Comparison of ENCODE assay signal across 16 cellular contexts in the genomic region with DNA sequence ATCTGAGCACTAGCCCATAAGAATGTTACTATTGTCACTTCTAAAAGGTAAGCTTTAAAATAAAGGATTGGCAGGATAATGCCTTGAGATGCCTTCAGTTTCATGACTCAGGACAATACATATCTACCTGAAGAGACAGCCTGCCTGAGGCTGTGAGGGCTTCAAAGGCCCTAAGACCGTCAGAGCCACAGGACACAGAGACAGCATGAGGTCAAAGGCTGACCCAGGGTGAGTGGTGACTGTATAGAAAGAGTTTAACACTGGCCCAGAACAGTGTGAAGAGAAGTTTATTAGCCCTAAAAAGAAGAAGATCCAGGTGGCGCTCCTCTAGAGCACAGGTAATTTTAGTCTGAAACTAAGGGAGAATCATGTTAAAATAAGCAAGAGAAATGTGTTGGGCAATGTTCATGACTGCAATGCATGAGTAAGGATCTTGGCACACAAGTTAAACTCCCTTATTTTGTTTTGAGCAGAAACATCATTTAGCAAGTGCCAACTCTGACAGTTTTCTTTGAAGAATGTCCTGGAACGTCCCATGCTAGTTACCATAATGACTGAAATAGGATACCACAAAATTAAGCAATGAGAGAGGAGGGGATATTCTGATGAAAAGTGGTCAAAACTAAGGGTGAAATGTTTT.
DNase-seq lines count a peak whose midpoint lies in the region; ATAC-seq and TF ChIP-seq lines count a peak whose summit lies in the region.
"Had no signal": no experiment of that assay in that cellular context is flagged by ENCODE, and none has a peak within 500 bp of the region (broad histone marks: within the 10 kb centered on the region; RNA-seq: fewer than 3 reads in every experiment).

No MANE protein-coding gene starts in this region.

- no peaks in the 10 kb centered on the region for H3K36me3 ChIP-seq in gastroesophageal sphincter

- no peak overlapping the region for H3K4me3 Mint-ChIP-seq in natural killer cell treated with Interleukin-12 subunit alpha and Interleukin-12 subunit beta and Interleukin-15 and Interleukin-18, amount 100 ng/mL, for 72 hours
- no peak overlapping the region for H3K4me3 Mint-ChIP-seq in natural killer cell

- ATAC-seq in natural killer cell treated with Interleukin-12 subunit alpha and Interleukin-12 subunit beta and Interleukin-15 and Interleukin-18, amount 100 ng/mL, for 72 hours: peak; percentile 38 to 61
- ATAC-seq in natural killer cell (no peak), gastroesophageal sphincter (peak; percentile 46), GM21717 (IDR thresholded peaks at IDR 0.05; ENCODE audit: unreplicated experiment) (no peak), HG03159 (IDR thresholded peaks at IDR 0.05; ENCODE audit: unreplicated experiment) (no peak), HG02884 (IDR thresholded peaks at IDR 0.05; ENCODE audit: unreplicated experiment) (no peak)

- peaks cover 4 to 8% of the 10 kb centered on the region in 2 donors for H3K4me1 Mint-ChIP-seq in natural killer cell treated with Interleukin-12 subunit alpha and Interleukin-12 subunit beta and Interleukin-15 and Interleukin-18, amount 100 ng/mL, for 72 hours (ENCODE audit: low read depth in 2 of 2)
- H3K4me1 Mint-ChIP-seq in natural killer cell: no peaks in the 10 kb centered on the region

- no peak for TF ChIP-seq EP300 in gastroesophageal sphincter (IDR thresholded peaks at IDR 0.05)

- H3K27me3 Mint-ChIP-seq in natural killer cell treated with Interleukin-12 subunit alpha and Interleukin-12 subunit beta and Interleukin-15 and Interleukin-18, amount 100 ng/mL, for 72 hours: peaks cover 0 to 8% of the 10 kb centered on the region in 2 donors
- H3K27me3 Mint-ChIP-seq in natural killer cell (ENCODE audit: low read depth in 2 of 2): peaks cover 16 to 41% of the 10 kb centered on the region in 2 donors

- intact Hi-C loops in natural killer cell (cut with micrococcal nuclease): no loop called here

- WGBS in gastroesophageal sphincter (ENCODE audit: low coverage in 1 of 2), 2 donors: 46 to 53% methylated on average over 3 of the region's 3 CpGs

- no peak for TF ChIP-seq POLR2A in gastroesophageal sphincter (IDR thresholded peaks at IDR 0.05)

- peak overlapping the region; percentile 12 to 56 for H3K27ac Mint-ChIP-seq in natural killer cell treated with Interleukin-12 subunit alpha and Interleukin-12 subunit beta and Interleukin-15 and Interleukin-18, amount 100 ng/mL, for 72 hours
- H3K27ac Mint-ChIP-seq in natural killer cell: no peak overlapping the region

- H3K36me3 Mint-ChIP-seq in natural killer cell treated with Interleukin-12 subunit alpha and Interleukin-12 subunit beta and Interleukin-15 and Interleukin-18, amount 100 ng/mL, for 72 hours: no peaks in the 10 kb centered on the region
- H3K36me3 Mint-ChIP-seq in natural killer cell: no peaks in the 10 kb centered on the region

- H3K9me3 ChIP-seq in gastroesophageal sphincter: no peaks in the 10 kb centered on the region

- H3K4me3 ChIP-seq in epithelial cell of esophagus (ENCODE audit: low read length) (no peak overlapping the region), gastroesophageal sphincter (no peak overlapping the region)

- H3K9me3 Mint-ChIP-seq in natural killer cell treated with Interleukin-12 subunit alpha and Interleukin-12 subunit beta and Interleukin-15 and Interleukin-18, amount 100 ng/mL, for 72 hours: no peaks in the 10 kb centered on the region
- no peaks in the 10 kb centered on the region for H3K9me3 Mint-ChIP-seq in natural killer cell

- H3K4me1 ChIP-seq in gastroesophageal sphincter: no peaks in the 10 kb centered on the region

- TF ChIP-seq CTCF in natural killer cell (IDR thresholded peaks at IDR 0.05) (no peak), epithelial cell of esophagus (IDR thresholded peaks at IDR 0.05; ENCODE audit: insufficient read depth, low read depth, low read length, missing control alignments) (peak; percentile 9), gastroesophageal sphincter (IDR thresholded peaks at IDR 0.05) (no peak)

- H3K27me3 ChIP-seq in gastroesophageal sphincter: peaks cover 5% of the 10 kb centered on the region

- no peak for DNase-seq in natural killer cell treated with Interleukin-12 subunit alpha and Interleukin-12 subunit beta and Interleukin-15 and Interleukin-18, amount 100 ng/mL, for 72 hours (ENCODE audit: low spot score)
- DNase-seq in natural killer cell (no peak), epithelial cell of esophagus (ENCODE audit: low read depth) (peak; percentile 71), occipital lobe (lab: John Stamatoyannopoulos, UW) (no peak)
- DNase-seq: 8988T, DMS153, EL, NCI-H345, NCI-H526 treated with DMSO at 0.1 percent for 48 hours, OCI-M1 had no signal

- H3K27ac ChIP-seq in gastroesophageal sphincter: no peak overlapping the region
- H3K27ac ChIP-seq: C4-2B, HL-60 had no signal

Comparison
In these comparisons a context has a peak if more than half of its experiments do, and no peak if none do; other contexts are left out.
1. ATAC-seq: peak in natural killer cell treated with Interleukin-12 subunit alpha and Interleukin-12 subunit beta and Interleukin-15 and Interleukin-18, amount 100 ng/mL, for 72 hours (2 of 2) and gastroesophageal sphincter (single experiment); none in natural killer cell (0 of 3), GM21717 (single experiment), HG03159 (single experiment) and HG02884 (single experiment).
2. H3K27ac Mint-ChIP-seq: peak in natural killer cell treated with Interleukin-12 subunit alpha and Interleukin-12 subunit beta and Interleukin-15 and Interleukin-18, amount 100 ng/mL, for 72 hours (2 of 2); none in natural killer cell (0 of 2).